Comparison of ENCODE assay signal across 14 cellular contexts in the genomic region with DNA sequence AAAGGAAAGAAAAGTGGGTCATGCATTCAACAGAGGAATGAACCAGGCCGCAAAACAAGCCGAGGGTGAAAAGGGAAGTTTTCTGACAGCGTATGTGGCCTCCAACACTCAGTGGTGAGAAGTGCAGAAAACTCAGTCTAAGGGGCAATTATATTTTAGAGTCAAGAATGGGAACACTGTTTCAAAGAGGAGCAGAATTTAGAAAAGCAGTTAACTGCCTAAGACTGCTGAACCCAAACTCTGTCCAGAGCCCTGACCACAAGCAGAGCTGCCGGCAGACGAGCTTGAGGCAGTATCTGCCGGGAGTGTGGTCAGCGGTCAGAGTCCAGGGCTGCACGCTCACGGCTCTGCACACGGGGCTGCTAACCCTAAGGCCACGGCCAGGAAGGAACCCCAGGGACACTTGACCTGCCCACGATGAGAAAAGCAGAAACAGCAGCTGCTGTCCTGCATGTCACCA.
DNase-seq lines count a peak whose midpoint lies in the region; ATAC-seq and TF ChIP-seq lines count a peak whose summit lies in the region.
"Had no signal": no experiment of that assay in that cellular context is flagged by ENCODE, and none has a peak within 500 bp of the region (broad histone marks: within the 10 kb centered on the region; RNA-seq: fewer than 3 reads in every experiment).

No MANE protein-coding gene starts in this region.

- TF ChIP-seq CTCF in osteoblast (IDR thresholded peaks at IDR 0.05; ENCODE audit: extremely low read depth, low read depth, low read length), result no peak
- TF ChIP-seq CTCF in RWPE1 (conservative IDR thresholded peaks at IDR 0.05; ENCODE audit: low read depth), result no peak

- no peaks in the 10 kb centered on the region for H3K4me1 ChIP-seq in osteoblast (ENCODE audit: insufficient read depth, low read length)
- H3K4me1 ChIP-seq: foreskin keratinocyte, SJCRH30 had no signal

- H3K27ac Mint-ChIP-seq in stimulated activated memory B cell treated with anti-CD40 and anti-IgM and Interleukin-4, amounts not matched to agents 10 μg/mL and 1 μg/mL and 100 μg/mL, for 72 hours, result no peak overlapping the region

- H3K27me3 ChIP-seq in osteoblast (ENCODE audit: insufficient read depth, low read length), result no peaks in the 10 kb centered on the region
- H3K27me3 ChIP-seq: brain microvascular endothelial cell, foreskin keratinocyte, pancreas, SJCRH30 had no signal

- peaks cover 3% of the 10 kb centered on the region for H3K9me3 Mint-ChIP-seq in stimulated activated memory B cell treated with anti-CD40 and anti-IgM and Interleukin-4, amounts not matched to agents 10 μg/mL and 1 μg/mL and 100 μg/mL, for 72 hours

- ATAC-seq in stimulated activated memory B cell treated with anti-CD40 and anti-IgM and Interleukin-4, amounts not matched to agents 10 μg/mL and 1 μg/mL and 100 μg/mL, for 72 hours, result no peak
- ATAC-seq: foreskin keratinocyte, HCT116, pancreas had no signal

- H3K27me3 Mint-ChIP-seq in stimulated activated memory B cell treated with anti-CD40 and anti-IgM and Interleukin-4, amounts not matched to agents 10 μg/mL and 1 μg/mL and 100 μg/mL, for 72 hours, result peaks cover 22% of the 10 kb centered on the region

- H2AFZ ChIP-seq in osteoblast (ENCODE audit: low read length), result peak overlapping the region; percentile 35

- no peaks in the 10 kb centered on the region for H3K9me3 ChIP-seq in osteoblast (ENCODE audit: low read depth, low read length)
- H3K9me3 ChIP-seq: pancreas, SJCRH30 had no signal

- H3K36me3 Mint-ChIP-seq in stimulated activated memory B cell treated with anti-CD40 and anti-IgM and Interleukin-4, amounts not matched to agents 10 μg/mL and 1 μg/mL and 100 μg/mL, for 72 hours, result no peaks in the 10 kb centered on the region

- no peaks in the 10 kb centered on the region for H3K79me2 ChIP-seq in osteoblast (ENCODE audit: insufficient read depth, low read length)

- H3K27ac ChIP-seq in osteoblast (ENCODE audit: low read depth, low read length), result no peak overlapping the region
- H3K27ac ChIP-seq in RWPE1, result no peak overlapping the region
- H3K27ac ChIP-seq: brain microvascular endothelial cell, foreskin keratinocyte, pancreas, SJCRH30 had no signal

- CTCF ChIA-PET in RWPE1 (lab: Yijun Ruan, JAX), result no interaction called here

- POLR2A ChIA-PET in RWPE1 (lab: Yijun Ruan, JAX; ENCODE audit: low non-redundant PET), result no interaction called here

- no peaks in the 10 kb centered on the region for H3K36me3 ChIP-seq in osteoblast (ENCODE audit: insufficient read depth, low read length)
- H3K36me3 ChIP-seq: brain microvascular endothelial cell, pancreas, SJCRH30 had no signal

- DNase-seq in CMK (ENCODE audit: low read depth) (peak; percentile 70), SKM-1 (lab: John Stamatoyannopoulos, UW; ENCODE audit: unreplicated experiment) (peak; percentile 57), erythroblast (lab: John Stamatoyannopoulos, UW) (peak; percentile 6 to 15), osteoblast (ENCODE audit: insufficient read length, low spot score, missing footprints) (no peak), A172 (ENCODE audit: low spot score) (no peak), RWPE1 (ENCODE audit: low spot score) (no peak)
- DNase-seq in activated T-cell treated with anti-CD3 and anti-CD28 coated beads, Interleukin-2, amount 50 U/mL, for 48 hours, result no peak
- DNase-seq: brain microvascular endothelial cell, foreskin keratinocyte, NCI-H1930, pancreas, SJCRH30 had no signal

- no peak overlapping the region for H3K4me3 Mint-ChIP-seq in stimulated activated memory B cell treated with anti-CD40 and anti-IgM and Interleukin-4, amounts not matched to agents 10 μg/mL and 1 μg/mL and 100 μg/mL, for 72 hours

- no peaks in the 10 kb centered on the region for H3K4me1 Mint-ChIP-seq in stimulated activated memory B cell treated with anti-CD40 and anti-IgM and Interleukin-4, amounts not matched to agents 10 μg/mL and 1 μg/mL and 100 μg/mL, for 72 hours

- no peaks in the 10 kb centered on the region for H4K20me1 ChIP-seq in osteoblast (ENCODE audit: insufficient read depth, low read length)

- H3K4me2 ChIP-seq in osteoblast (ENCODE audit: insufficient read depth, low read length), result no peak overlapping the region

- no peak overlapping the region for H3K4me3 ChIP-seq in osteoblast (ENCODE audit: insufficient read depth, low read length)
- H3K4me3 ChIP-seq: pancreas, SJCRH30 had no signal

- no peak for TF ChIP-seq POLR2A in erythroblast (IDR thresholded peaks at IDR 0.05; ENCODE audit: low read length)

Comparison
In these comparisons a context has a peak if more than half of its experiments do, and no peak if none do; other contexts are left out.
1. DNase-seq: peak in CMK (single experiment), SKM-1 (single experiment) and erythroblast (2 of 2); none in osteoblast (single experiment), A172 (single experiment), activated T-cell treated with anti-CD3 and anti-CD28 coated beads, Interleukin-2, amount 50 U/mL, for 48 hours (0 of 2) and RWPE1 (single experiment).